In the genomic region with DNA sequence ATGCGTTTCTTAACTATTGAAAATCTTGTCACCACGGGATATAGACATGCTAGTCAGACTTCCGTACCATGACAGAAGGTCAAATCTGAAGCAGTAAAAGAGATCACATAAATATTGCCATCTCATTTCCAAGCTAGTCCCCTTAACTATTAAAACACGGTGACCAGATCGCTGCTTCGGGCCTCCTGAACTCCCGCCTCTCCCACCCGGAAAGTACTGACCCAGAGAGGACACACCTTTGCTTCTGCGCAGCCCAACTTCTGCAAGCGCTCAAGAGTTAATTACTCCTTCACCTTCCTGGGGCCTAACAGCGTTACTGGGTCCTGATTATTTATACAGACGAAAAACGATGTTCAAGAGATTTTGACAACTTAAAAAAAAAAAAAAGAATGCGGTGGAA, we compare ENCODE assay signal across 8 cellular contexts. TPM values are rescaled to one million over a fixed set of nuclear protein-coding genes. Genes with fewer than 3 reads are reported as not detected.
DNase-seq lines count a peak whose midpoint lies in the region; ATAC-seq and TF ChIP-seq lines count a peak whose summit lies in the region.

No MANE protein-coding gene starts in this region.

- 25 to 27% methylated on average over 14 of the region's 14 CpGs for WGBS in esophagus, 2 donors

- no peaks in the 10 kb centered on the region for H3K27me3 Mint-ChIP-seq in progenitor cell of endocrine pancreas

- peak overlapping the region; percentile 95 for H3K4me3 Mint-ChIP-seq in progenitor cell of endocrine pancreas (ENCODE audit: low read depth)

- H3K4me1 ChIP-seq in PC-3 (ENCODE audit: insufficient read depth, low read length) = peaks cover 38% of the 10 kb centered on the region
- H3K4me1 ChIP-seq in esophagus (ENCODE audit: control insufficient read depth in 2 of 2, insufficient read depth in 2 of 2, low read length in 1 of 2) = no peaks in the 10 kb centered on the region

- ATAC-seq in PC-3 (no peak), HG02885 (IDR thresholded peaks at IDR 0.05; ENCODE audit: poor library complexity, unreplicated experiment) (no peak)

- POLR2A ChIA-PET in PC-3 (lab: Charles Lee; ENCODE audit: unreplicated experiment) = interaction anchor here (0.6 kb wide), 1 partner anchor 64 kb away, joined by 6 read pairs; no protein-coding TSS in a partner anchor

- peak overlapping the region; percentile 65 for H2AFZ ChIP-seq in PC-3 (ENCODE audit: low read length)

- H3K4me1 Mint-ChIP-seq in progenitor cell of endocrine pancreas (ENCODE audit: low read depth) = peaks cover 52% of the 10 kb centered on the region

- H3F3A ChIP-seq in PC-3 (ENCODE audit: low read length, unreplicated experiment) = peaks cover 13% of the 10 kb centered on the region

- no peaks in the 10 kb centered on the region for H3K27me3 ChIP-seq in PC-3 (ENCODE audit: low read length)
- no peaks in the 10 kb centered on the region for H3K27me3 ChIP-seq in esophagus (ENCODE audit: control insufficient read depth in 1 of 2, insufficient read depth in 2 of 2, low read length in 2 of 2)

- H3K36me3 Mint-ChIP-seq in progenitor cell of endocrine pancreas (ENCODE audit: insufficient read depth) = no peaks in the 10 kb centered on the region

- H4K20me1 ChIP-seq in PC-3 (ENCODE audit: low read length) = no peaks in the 10 kb centered on the region

- DNase-seq in NCI-H1417 (lab: John Stamatoyannopoulos, UW) = peak; percentile 8 to 61 (median 57)
- no peak for DNase-seq in NCI-H1417 treated with DMSO at 0.1 percent for 48 hours (lab: John Stamatoyannopoulos, UW)
- peak; percentile 31 for DNase-seq in PC-3
- no peak for DNase-seq in progenitor cell of endocrine pancreas (ENCODE audit: low spot score, unreplicated experiment)
- no peak for DNase-seq in effector CD8-positive, alpha-beta T cell (lab: John Stamatoyannopoulos, UW)
- DNase-seq in stimulated activated CD4-positive, alpha-beta T cell treated with anti-CD3 and anti-CD28 coated beads, Interleukin-12 subunit alpha, Interleukin-12 subunit beta, amount 100 ng/mL, for 4 hours = no peak

- peak overlapping the region; percentile 86 for H3K4me2 ChIP-seq in PC-3 (ENCODE audit: low read length)

- no peak overlapping the region for H3K27ac ChIP-seq in PC-3 (ENCODE audit: low read length)
- H3K27ac ChIP-seq in esophagus (ENCODE audit: low read depth in 2 of 2, low read length in 1 of 2) = peak overlapping the region; percentile 70 to 88

- peaks cover 8% of the 10 kb centered on the region; the same call in 1 of the 2 replicates for H3K36me3 ChIP-seq in PC-3 (ENCODE audit: low read depth, low read length)
- H3K36me3 ChIP-seq in esophagus (ENCODE audit: control insufficient read depth in 2 of 2, insufficient read depth in 2 of 2, low read length in 1 of 2) = peaks cover 0 to 2% of the 10 kb centered on the region in 2 donors

- peak overlapping the region; percentile 74 for H3K4me3 ChIP-seq in PC-3 (ENCODE audit: low read length)
- peak overlapping the region; percentile 76 to 77 for H3K4me3 ChIP-seq in esophagus (ENCODE audit: low read depth in 1 of 2, low read length in 2 of 2)

- peak overlapping the region; percentile 1; the same call in 1 of the 2 replicates for H3K9ac ChIP-seq in PC-3 (ENCODE audit: low read length)

- no peaks in the 10 kb centered on the region for H3K9me2 ChIP-seq in PC-3 (replicated peaks; ENCODE audit: low read length)

- peaks cover 32% of the 10 kb centered on the region for H3K79me2 ChIP-seq in PC-3 (ENCODE audit: low read length)

- CTCF ChIA-PET in PC-3 (lab: Charles Lee) = interaction anchor here (0.8 kb wide), 1 partner anchor 46 kb away, joined by 9 read pairs; no protein-coding TSS in a partner anchor

- H3K9me3 Mint-ChIP-seq in progenitor cell of endocrine pancreas (ENCODE audit: low read depth) = no peaks in the 10 kb centered on the region

- TF ChIP-seq CTCF in PC-3 (conservative IDR thresholded peaks at IDR 0.05; ENCODE audit: low read depth, low read length) (no peak), progenitor cell of endocrine pancreas (IDR thresholded peaks at IDR 0.05; ENCODE audit: unreplicated experiment) (no peak)

- no peaks in the 10 kb centered on the region for H3K9me3 ChIP-seq in PC-3 (ENCODE audit: low read length)
- H3K9me3 ChIP-seq in esophagus (ENCODE audit: control insufficient read depth in 2 of 2, insufficient read depth in 1 of 2, low read depth in 1 of 2, low read length in 1 of 2) = no peaks in the 10 kb centered on the region

- peak overlapping the region; percentile 93 for H3K27ac Mint-ChIP-seq in progenitor cell of endocrine pancreas

- intact Hi-C loops in PC-3 (cut with micrococcal nuclease) = loop anchor here (5.0 kb wide), 2 partner anchors 35 to 300 kb away; no protein-coding TSS in a partner anchor

- BruUV-seq in PC-3 (replicated peaks; lab: Mats Ljungman, UMichigan) = no TSS peak

RNA-seq across cellular contexts. Expression of gene SORT1, which starts 0.7 kb away (rescaled TPM):
- 9.2 and 14.3 TPM in 2 replicates for total RNA-seq in PC-3 (2014; rRNA removed)
- 10 to 100 TPM; 25.3 to 34.9 TPM for polyA plus RNA-seq in esophagus
- 110 and 116 TPM in 2 replicates for total RNA-seq in progenitor cell of endocrine pancreas

RNA-seq across cellular contexts. Expression of gene PSMA5, which starts 29.3 kb away (rescaled TPM):
- total RNA-seq in PC-3 (2014; rRNA removed) (84.1 and 86.9 TPM in 2 replicates), progenitor cell of endocrine pancreas (71.4 and 81.1 TPM in 2 replicates)
- polyA plus RNA-seq in esophagus = 10 to 100 TPM; 19.5 to 63.6 TPM

Comparison
In these comparisons a context has a peak if more than half of its experiments do, and no peak if none do; other contexts are left out.
1. DNase-seq: peak in NCI-H1417 (3 of 3) and PC-3 (single experiment); none in NCI-H1417 treated with DMSO at 0.1 percent for 48 hours (single experiment), progenitor cell of endocrine pancreas (single experiment), effector CD8-positive, alpha-beta T cell (single experiment) and stimulated activated CD4-positive, alpha-beta T cell treated with anti-CD3 and anti-CD28 coated beads, Interleukin-12 subunit alpha, Interleukin-12 subunit beta, amount 100 ng/mL, for 4 hours (single experiment).